Comparison of ENCODE assay signal across 8 cellular contexts in genomic region chr3:12663936-12664908, GRCh38. TPM values are rescaled to one million over a fixed set of nuclear protein-coding genes. Genes with fewer than 3 reads are reported as not detected.
DNase-seq lines count a peak whose midpoint lies in the region; ATAC-seq and TF ChIP-seq lines count a peak whose summit lies in the region.

RAF1 (minus strand) TSS chr3:12664117; CDS start chr3:12618721, 45,396 bp downstream.

- peak; percentile 10 for TF ChIP-seq CTCF in chondrocyte (IDR thresholded peaks at IDR 0.05)
- no peak for TF ChIP-seq CTCF in kidney epithelial cell (IDR thresholded peaks at IDR 0.05; ENCODE audit: insufficient read depth, low read length, poor library complexity, severe bottlenecking)

- no peaks in the 10 kb centered on the region for H3K9me3 Mint-ChIP-seq in chondrocyte (ENCODE audit: low read depth)

- H3K4me3 ChIP-seq in kidney epithelial cell (ENCODE audit: low read depth, low read length) = peak within 1 kb of the TSS; percentile 75

- H3K27me3 Mint-ChIP-seq in chondrocyte (ENCODE audit: low read depth) = no peaks in the 10 kb centered on the region

- peak within 1 kb of the TSS; percentile 99 for H3K27ac Mint-ChIP-seq in chondrocyte (ENCODE audit: unreplicated experiment)

- TF ChIP-seq POLR2A in GM19193 (IDR thresholded peaks at IDR 0.05; ENCODE audit: extremely low read depth, insufficient read depth, insufficient read length) = peak; percentile 93

- no peaks in the 10 kb centered on the region for H3K36me3 ChIP-seq in kidney epithelial cell (ENCODE audit: control insufficient read depth, insufficient read depth, low read length)

- ATAC-seq in HG03439 (IDR thresholded peaks at IDR 0.05; ENCODE audit: unreplicated experiment) = peak; percentile 96

- no peaks in the 10 kb centered on the region for H3K36me3 Mint-ChIP-seq in chondrocyte (ENCODE audit: low read depth)

- no peaks in the 10 kb centered on the region for H3K27me3 ChIP-seq in kidney epithelial cell (ENCODE audit: control insufficient read depth, insufficient read depth, low read length)

- peak within 1 kb of the TSS; percentile 85 for H3K4me3 Mint-ChIP-seq in chondrocyte (ENCODE audit: unreplicated experiment)

- peaks cover 41% of the 10 kb centered on the region for H3K4me1 Mint-ChIP-seq in chondrocyte (ENCODE audit: low read depth)

- peak; percentile 99 to 100 for DNase-seq in AML-193 (lab: John Stamatoyannopoulos, UW)
- peak; percentile 89 for DNase-seq in NCI-H510A treated with DMSO at 0.1 percent for 48 hours (lab: John Stamatoyannopoulos, UW)
- peak; percentile 92 to 95 for DNase-seq in activated CD4-positive, alpha-beta T cell treated with anti-CD3 and anti-CD28 coated beads for 24 hours (ENCODE audit: low read depth in 2 of 2)
- DNase-seq in chondrocyte (ENCODE audit: low spot score) = peak; percentile 99
- DNase-seq in kidney epithelial cell (ENCODE audit: low read depth) = peak; percentile 90
- DNase-seq in stimulated activated CD4-positive, alpha-beta T cell treated with anti-CD3 and anti-CD28 coated beads, Interleukin-15, amount 100 ng/mL, for 48 hours (ENCODE audit: low read depth in 2 of 2) = peak; percentile 95 to 97

RNA-seq across cellular contexts. Expression of gene RAF1, which starts in this region (rescaled TPM):
- total RNA-seq in chondrocyte = 80.7 to 97.9 TPM (median 85.0 TPM) in 3 replicates
- total RNA-seq in kidney epithelial cell = 55.8 and 56.9 TPM in 2 replicates

Comparison
In these comparisons a context has a peak if more than half of its experiments do, and no peak if none do; other contexts are left out.
1. Peak in every context shown above with its lines: DNase-seq, ATAC-seq and H3K4me3 ChIP-seq.